19 cellular contexts compared by ENCODE assay signal in genomic region chr16:70419384-70420327, GRCh38. TPM values are rescaled to one million over a fixed set of nuclear protein-coding genes. Genes with fewer than 3 reads are reported as not detected.
A peak's percentile ranks its signal among the peaks of the same experiment; 100 is the strongest.
DNase-seq lines count a peak whose midpoint lies in the region; ATAC-seq and TF ChIP-seq lines count a peak whose summit lies in the region.
"Had no signal": no experiment of that assay in that cellular context is flagged by ENCODE, and none has a peak within 500 bp of the region (broad histone marks: within the 10 kb centered on the region; RNA-seq: fewer than 3 reads in every experiment).

No MANE protein-coding gene starts in this region.

- intact Hi-C loops in activated CD8-positive, alpha-beta T cell treated with anti-CD3 and anti-CD28 coated beads for 36 hours (cut with micrococcal nuclease), result no loop called here

- H3K4ac ChIP-seq in H9 (ENCODE audit: low read depth, low read length) (no peak overlapping the region), mesenchymal stem cell (ENCODE audit: low read depth in 1 of 2, low read length in 2 of 2) (no peak overlapping the region)

- H3K79me2 ChIP-seq in H9 (ENCODE audit: insufficient read depth, low read length), result no peaks in the 10 kb centered on the region; the same call in 1 of the 2 replicates

- H4K91ac ChIP-seq in H9 (ENCODE audit: insufficient read length, low read depth, low read length), result no peak overlapping the region
- peak overlapping the region; percentile 31 for H4K91ac ChIP-seq in mesenchymal stem cell (ENCODE audit: low read length)

- no peaks in the 10 kb centered on the region for H3K23me2 ChIP-seq in H9 (ENCODE audit: insufficient read length, low read depth, low read length, poor library complexity, severe bottlenecking)

- H2BK12ac ChIP-seq in H9 (ENCODE audit: insufficient read length, low read depth, low read length), result no peak overlapping the region
- H2BK12ac ChIP-seq in mesenchymal stem cell (ENCODE audit: low read length in 2 of 2), result no peak overlapping the region

- TF ChIP-seq CTCF in H9 (conservative IDR thresholded peaks at IDR 0.05), result no peak
- no peak for TF ChIP-seq CTCF in activated CD8-positive, alpha-beta T cell treated with anti-CD3 and anti-CD28 coated beads for 36 hours (IDR thresholded peaks at IDR 0.05)

- no peak overlapping the region for H3K18ac ChIP-seq in H9 (ENCODE audit: insufficient read length, low read depth, low read length)
- peak overlapping the region in 1 of 2 experiments; percentile 58 for H3K18ac ChIP-seq in mesenchymal stem cell (ENCODE audit: low read depth in 1 of 2, low read length in 2 of 2)

- peak overlapping the region; percentile 19 to 81 (median 61) for H3K4me3 Mint-ChIP-seq in CD4-positive, CD25-positive, alpha-beta regulatory T cell
- peak overlapping the region in 1 of 2 experiments; percentile 20; a peak in 1 of 5 replicates for H3K4me3 Mint-ChIP-seq in H9
- H3K4me3 Mint-ChIP-seq in activated CD8-positive, alpha-beta T cell treated with anti-CD3 and anti-CD28 coated beads for 36 hours, result no peak overlapping the region
- H3K4me3 Mint-ChIP-seq: immature natural killer cell, mesothelial cell of epicardium, type B pancreatic cell had no signal

- no peak for DNase-seq in CD4-positive, CD25-positive, alpha-beta regulatory T cell
- DNase-seq in H9 (no peak), mesenchymal stem cell (no peak), NCI-H146 (lab: John Stamatoyannopoulos, UW) (no peak), SW480 (ENCODE audit: low spot score) (no peak), putamen (ENCODE audit: low spot score) (no peak)
- peak; percentile 17 for DNase-seq in activated CD8-positive, alpha-beta T cell treated with anti-CD3 and anti-CD28 coated beads for 36 hours
- DNase-seq: activated effector memory CD4-positive, alpha-beta T cell treated with anti-CD3 and anti-CD28 coated beads, Interleukin-2, amount 50 U/mL, for 16 hours; foreskin melanocyte; GDM1; immature natural killer cell; IMR-90; NCI-H1436; Peyer's patch; T-helper 1 cell had no signal

- no peak overlapping the region for H2AK5ac ChIP-seq in H9 (ENCODE audit: insufficient read length, low read length)
- no peak overlapping the region for H2AK5ac ChIP-seq in mesenchymal stem cell (ENCODE audit: low read length, severe bottlenecking)

- no peak overlapping the region for H3T11ph ChIP-seq in H9 (ENCODE audit: low read length)

- H3K27ac Mint-ChIP-seq in CD4-positive, CD25-positive, alpha-beta regulatory T cell, result peak overlapping the region; percentile 86 to 94 (median 93)
- H3K27ac Mint-ChIP-seq in H9, result peak overlapping the region; percentile 67 to 90 (median 76); a peak in 4 of 7 replicates
- H3K27ac Mint-ChIP-seq in activated CD8-positive, alpha-beta T cell treated with anti-CD3 and anti-CD28 coated beads for 36 hours, result peak overlapping the region; percentile 46
- H3K27ac Mint-ChIP-seq: mesothelial cell of epicardium, type B pancreatic cell had no signal

- no CpG with 5 or more reads among the region's 14 CpGs for WGBS in H9 (ENCODE audit: extremely low coverage, insufficient read length, low lambda C conversion rate)
- 88% methylated on average over 12 of the region's 14 CpGs for WGBS in mesenchymal stem cell

- no peaks in the 10 kb centered on the region for H4K20me1 ChIP-seq in H9 (ENCODE audit: control insufficient read depth, insufficient read depth, insufficient read length)

- H3K9ac ChIP-seq in H9 (ENCODE audit: extremely low read depth, insufficient read length, low read length) (no peak overlapping the region), mesenchymal stem cell (ENCODE audit: low read length) (no peak overlapping the region)

- H3K23ac ChIP-seq in H9 (ENCODE audit: insufficient read length, low read depth, low read length) (no peak overlapping the region), mesenchymal stem cell (ENCODE audit: low read length in 2 of 2) (peak overlapping the region in 1 of 2 experiments; percentile 61)

- H3K14ac ChIP-seq in H9 (ENCODE audit: insufficient read depth, low read length), result no peak overlapping the region
- peak overlapping the region in 1 of 2 experiments; percentile 61 for H3K14ac ChIP-seq in mesenchymal stem cell (ENCODE audit: low read length in 2 of 2)

- H3K36me3 ChIP-seq in CD4-positive, CD25-positive, alpha-beta regulatory T cell (ENCODE audit: control insufficient read depth, insufficient read depth, low read length), result peaks cover 3% of the 10 kb centered on the region
- H3K36me3 ChIP-seq in mesenchymal stem cell (ENCODE audit: control insufficient read depth in 1 of 2, insufficient read depth in 2 of 2, low read depth in 1 of 2, low read length in 2 of 2), result peaks cover 5 to 32% of the 10 kb centered on the region in 2 experiments
- H3K36me3 ChIP-seq: Peyer's patch, prostate gland had no signal

- H4K8ac ChIP-seq in H9 (replicated peaks; ENCODE audit: insufficient read length, low read depth, low read length) (no peak overlapping the region), mesenchymal stem cell (ENCODE audit: low read length) (peak overlapping the region; percentile 5)

- H3K27ac ChIP-seq in CD4-positive, CD25-positive, alpha-beta regulatory T cell (ENCODE audit: insufficient read depth, low read length, poor library complexity, severe bottlenecking), result peak overlapping the region; percentile 10
- no peak overlapping the region for H3K27ac ChIP-seq in H9 (ENCODE audit: insufficient read length, low read depth, low read length)
- H3K27ac ChIP-seq in mesenchymal stem cell (ENCODE audit: low read length, poor library complexity, severe bottlenecking), result no peak overlapping the region
- H3K27ac ChIP-seq: prostate gland had no signal

- no peaks in the 10 kb centered on the region for H3K27me3 ChIP-seq in CD4-positive, CD25-positive, alpha-beta regulatory T cell (ENCODE audit: control insufficient read depth, insufficient read depth, low read length)
- H3K27me3 ChIP-seq in H9 (ENCODE audit: insufficient read depth, low read length) (no peaks in the 10 kb centered on the region), mesenchymal stem cell (ENCODE audit: control insufficient read depth in 1 of 2, insufficient read depth in 1 of 2, low read length in 2 of 2) (no peaks in the 10 kb centered on the region)
- H3K27me3 ChIP-seq: Peyer's patch had no signal

- H2BK5ac ChIP-seq in H9 (ENCODE audit: insufficient read length, low read length) (no peak overlapping the region), mesenchymal stem cell (ENCODE audit: low read depth, low read length, poor library complexity, severe bottlenecking) (no peak overlapping the region)

- POLR2A ChIA-PET in activated CD8-positive, alpha-beta T cell treated with anti-CD3 and anti-CD28 coated beads for 36 hours (lab: Charles Lee), result interaction anchor here (0.9 to 1.9 kb wide), 7 partner anchors 10 to 34 kb away, joined by 3 to 9 read pairs (median 4); partner anchors contain the start of genes FCSK and ST3GAL2

- CTCF ChIA-PET in activated CD8-positive, alpha-beta T cell treated with anti-CD3 and anti-CD28 coated beads for 36 hours (lab: Charles Lee), result interaction anchor here (0.6 to 2.0 kb wide), 5 partner anchors 8 to 500 kb away, joined by 3 to 5 read pairs (median 4); partner anchors contain the start of genes DDX19A and ST3GAL2

- H3K79me1 ChIP-seq in H9 (ENCODE audit: insufficient read depth, low read depth, low read length, poor library complexity, severe bottlenecking) (peaks cover 2% of the 10 kb centered on the region), mesenchymal stem cell (replicated peaks; ENCODE audit: low read length, poor library complexity, severe bottlenecking) (peaks cover 42% of the 10 kb centered on the region)

- H3K56ac ChIP-seq in H9 (ENCODE audit: insufficient read length, low read depth, low read length), result no peak overlapping the region

- H2BK15ac ChIP-seq in H9 (ENCODE audit: low read depth, low read length), result no peak overlapping the region
- H2BK15ac ChIP-seq in mesenchymal stem cell (ENCODE audit: low read depth, poor library complexity, severe bottlenecking), result no peak overlapping the region

- H3K4me2 ChIP-seq in H9 (ENCODE audit: insufficient read depth, insufficient read length, low read length), result no peak overlapping the region
- no peak overlapping the region for H3K4me2 ChIP-seq in mesenchymal stem cell (ENCODE audit: low read length, poor library complexity, severe bottlenecking)

- H3K9me3 ChIP-seq in CD4-positive, CD25-positive, alpha-beta regulatory T cell (ENCODE audit: control insufficient read depth in 2 of 2, low read length in 2 of 2), result no peaks in the 10 kb centered on the region
- H3K9me3 ChIP-seq in H9 (ENCODE audit: control insufficient read depth, low read depth, low read length) (no peaks in the 10 kb centered on the region), mesenchymal stem cell (ENCODE audit: control insufficient read depth, low read length) (no peaks in the 10 kb centered on the region)
- H3K9me3 ChIP-seq: Peyer's patch, prostate gland had no signal

- ATAC-seq in CD4-positive, CD25-positive, alpha-beta regulatory T cell (ENCODE audit: low read depth in 2 of 2), result peak in 1 of 2 donors; percentile 21
- peak; percentile 33 for ATAC-seq in activated CD8-positive, alpha-beta T cell treated with anti-CD3 and anti-CD28 coated beads for 36 hours
- ATAC-seq in HG03139 (IDR thresholded peaks at IDR 0.05; ENCODE audit: unreplicated experiment), result no peak

- peaks cover 15% of the 10 kb centered on the region for H3K36me3 Mint-ChIP-seq in CD4-positive, CD25-positive, alpha-beta regulatory T cell
- peaks cover 0 to 15% (median 0%) of the 10 kb centered on the region in 3 experiments; a peak in 4 of 7 replicates for H3K36me3 Mint-ChIP-seq in H9 (ENCODE audit: insufficient read depth in 1 of 3, low read depth in 3 of 3)
- peaks cover 4% of the 10 kb centered on the region for H3K36me3 Mint-ChIP-seq in activated CD8-positive, alpha-beta T cell treated with anti-CD3 and anti-CD28 coated beads for 36 hours (ENCODE audit: low read depth)

- peaks cover 9 to 74% (median 28%) of the 10 kb centered on the region in 4 donors for H3K4me1 Mint-ChIP-seq in CD4-positive, CD25-positive, alpha-beta regulatory T cell
- peaks cover 61 to 66% of the 10 kb centered on the region in 2 experiments for H3K4me1 Mint-ChIP-seq in H9
- H3K4me1 Mint-ChIP-seq in activated CD8-positive, alpha-beta T cell treated with anti-CD3 and anti-CD28 coated beads for 36 hours (ENCODE audit: low read depth), result peaks cover 54% of the 10 kb centered on the region

- no peak overlapping the region for H2BK120ac ChIP-seq in H9 (ENCODE audit: low read depth, low read length, poor library complexity, severe bottlenecking)
- no peak overlapping the region for H2BK120ac ChIP-seq in mesenchymal stem cell (ENCODE audit: low read depth, low read length)

- H3K4me3 ChIP-seq in CD4-positive, CD25-positive, alpha-beta regulatory T cell (ENCODE audit: low read depth, low read length), result peak overlapping the region; percentile 41
- H3K4me3 ChIP-seq in mesenchymal stem cell (ENCODE audit: insufficient read depth in 1 of 2, low read depth in 1 of 2, low read length in 2 of 2), result no peak overlapping the region
- H3K4me3 ChIP-seq: Peyer's patch, prostate gland had no signal

- no peaks in the 10 kb centered on the region for H3K27me3 Mint-ChIP-seq in CD4-positive, CD25-positive, alpha-beta regulatory T cell
- H3K27me3 Mint-ChIP-seq in H9 (ENCODE audit: low read depth), result no peaks in the 10 kb centered on the region
- no peaks in the 10 kb centered on the region for H3K27me3 Mint-ChIP-seq in activated CD8-positive, alpha-beta T cell treated with anti-CD3 and anti-CD28 coated beads for 36 hours
- H3K27me3 Mint-ChIP-seq: type B pancreatic cell had no signal

- H2BK20ac ChIP-seq in H9 (ENCODE audit: low read depth, low read length, poor library complexity, severe bottlenecking), result no peak overlapping the region

- no peaks in the 10 kb centered on the region for H3K9me3 Mint-ChIP-seq in CD4-positive, CD25-positive, alpha-beta regulatory T cell
- H3K9me3 Mint-ChIP-seq in H9, result no peaks in the 10 kb centered on the region
- no peaks in the 10 kb centered on the region for H3K9me3 Mint-ChIP-seq in activated CD8-positive, alpha-beta T cell treated with anti-CD3 and anti-CD28 coated beads for 36 hours
- H3K9me3 Mint-ChIP-seq: immature natural killer cell, mesothelial cell of epicardium, type B pancreatic cell had no signal

- peaks cover 29% of the 10 kb centered on the region for H3K4me1 ChIP-seq in CD4-positive, CD25-positive, alpha-beta regulatory T cell (ENCODE audit: control insufficient read depth, insufficient read depth, low read length, poor library complexity, severe bottlenecking)
- H3K4me1 ChIP-seq in H9 (ENCODE audit: insufficient read depth, low read length) (peaks cover 21% of the 10 kb centered on the region; the same call in 1 of the 2 replicates), mesenchymal stem cell (ENCODE audit: control insufficient read depth, insufficient read depth, low read depth, low read length) (peaks cover 57% of the 10 kb centered on the region)
- H3K4me1 ChIP-seq: prostate gland had no signal

- no peak overlapping the region for H4K5ac ChIP-seq in H9 (ENCODE audit: insufficient read length, low read depth, low read length)

- H2AFZ ChIP-seq in H9 (ENCODE audit: low read length) (no peak overlapping the region), mesenchymal stem cell (ENCODE audit: low read depth, low read length) (no peak overlapping the region)

RNA-seq across cellular contexts. Expression of gene ST3GAL2, which starts 19.2 kb away (rescaled TPM):
- 22.1 TPM for total RNA-seq in CD4-positive, CD25-positive, alpha-beta regulatory T cell
- polyA plus RNA-seq in CD4-positive, CD25-positive, alpha-beta regulatory T cell, result 10 to 100 TPM; 10.5 to 17.5 (median 14.6) TPM
- total RNA-seq in H9 (2021), result 45.9 and 49.0 TPM in 2 replicates
- 10 to 100 TPM; 13.2 to 19.0 TPM for total RNA-seq in activated CD8-positive, alpha-beta T cell treated with anti-CD3 and anti-CD28 coated beads for 36 hours
- polyA plus RNA-seq in mesenchymal stem cell (2013, experiment 1 of 2), result 52.5 TPM
- 48.9 TPM for polyA plus RNA-seq in mesenchymal stem cell (2013, experiment 2 of 2)

RNA-seq across cellular contexts. Expression of gene FCSK, which starts 34.7 kb away (rescaled TPM):
- total RNA-seq in CD4-positive, CD25-positive, alpha-beta regulatory T cell, result 28.5 TPM
- polyA plus RNA-seq in CD4-positive, CD25-positive, alpha-beta regulatory T cell, result 10 to 100 TPM in 1 of 4 donors, 1 to 10 TPM in 3; 5.7 to 11.5 (median 7.7) TPM
- 6.5 and 7.9 TPM in 2 replicates for total RNA-seq in H9 (2021)
- 10 to 100 TPM; 11.0 to 11.1 TPM for total RNA-seq in activated CD8-positive, alpha-beta T cell treated with anti-CD3 and anti-CD28 coated beads for 36 hours
- 3.7 TPM for polyA plus RNA-seq in mesenchymal stem cell (2013, experiment 1 of 2)
- 3.7 TPM for polyA plus RNA-seq in mesenchymal stem cell (2013, experiment 2 of 2)
